Comparison of ENCODE assay signal across 8 cellular contexts in the genomic region with DNA sequence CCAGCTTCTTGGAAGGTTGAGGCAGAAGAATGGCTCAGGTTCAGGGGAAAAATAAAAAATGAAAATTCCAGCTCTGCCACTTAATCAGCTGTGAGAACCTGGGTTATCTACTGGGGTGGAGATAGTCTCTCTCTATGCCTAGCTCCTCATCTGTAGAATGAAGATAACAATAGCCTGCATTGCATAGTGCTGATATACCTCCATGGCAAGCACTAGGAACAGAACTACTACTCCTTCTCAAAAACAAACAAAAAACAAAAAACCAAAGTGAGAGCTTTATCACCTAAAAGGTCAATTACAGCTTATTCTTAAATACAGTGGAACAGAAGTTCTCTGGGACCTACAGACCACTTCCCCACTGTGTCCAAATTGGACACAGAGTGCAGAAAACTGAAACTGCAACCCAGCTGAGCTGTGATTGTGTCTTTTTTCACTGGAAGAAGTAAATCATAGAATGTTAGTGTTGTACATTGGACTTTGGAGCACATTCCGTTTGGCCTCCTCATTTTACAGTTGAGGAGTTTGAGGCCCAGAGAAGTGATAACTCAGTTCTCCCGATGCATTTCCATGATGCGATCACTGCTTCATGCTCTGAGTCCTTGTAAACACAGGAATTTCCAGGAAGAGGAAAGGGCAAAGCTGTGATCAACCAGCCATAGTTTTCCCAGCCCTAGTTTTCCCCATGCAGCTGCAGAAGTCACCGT. TPM values are rescaled to one million over a fixed set of nuclear protein-coding genes. Genes with fewer than 3 reads are reported as not detected.
DNase-seq lines count a peak whose midpoint lies in the region; ATAC-seq and TF ChIP-seq lines count a peak whose summit lies in the region.

No MANE protein-coding gene starts in this region.

- peak overlapping the region in 8 of 59 donors; percentile 11 to 49 (median 18) for H3K27ac ChIP-seq in dorsolateral prefrontal cortex

- TF ChIP-seq CTCF in dorsolateral prefrontal cortex (IDR thresholded peaks at IDR 0.05 in 54 of 56, conservative IDR thresholded peaks at IDR 0.05 in 2 of 56; ENCODE audit: low read depth in 1 of 56, partially characterized antibody in 56 of 56) = no peak

- no peaks in the 10 kb centered on the region; the same call in 1 of the 2 replicates for H3K36me3 ChIP-seq in H7 (replicated peaks; ENCODE audit: control insufficient read depth, insufficient read depth, low read length)

- H3K4me3 ChIP-seq in dorsolateral prefrontal cortex (peak overlapping the region in 51 of 59 donors; percentile 1 to 58 (median 36)), H7 (ENCODE audit: insufficient read depth, low read depth, low read length) (no peak overlapping the region)

- ATAC-seq in GM19035 (IDR thresholded peaks at IDR 0.05; ENCODE audit: unreplicated experiment) = peak; percentile 35
- ATAC-seq in HG03432 (IDR thresholded peaks at IDR 0.05; ENCODE audit: unreplicated experiment) = peak; percentile 31
- ATAC-seq in GM19328 (IDR thresholded peaks at IDR 0.05; ENCODE audit: unreplicated experiment) = no peak

- intact Hi-C loops in dorsolateral prefrontal cortex (cut with DNase I) = loop anchor here (5.0 to 10.0 kb wide), 4 partner anchors 685 to 775 kb away; no protein-coding TSS in a partner anchor

- H3K27me3 ChIP-seq in dorsolateral prefrontal cortex = no peaks in the 10 kb centered on the region
- H3K27me3 ChIP-seq in H7 (ENCODE audit: control insufficient read depth, insufficient read depth, low read length) = no peaks in the 10 kb centered on the region

- DNase-seq in dorsolateral prefrontal cortex (no peak), pons (ENCODE audit: low spot score) (peak; percentile 7), NCI-H82 treated with DMSO at 0.1 percent for 48 hours (lab: John Stamatoyannopoulos, UW; ENCODE audit: unreplicated experiment) (no peak), H7 (no peak), middle frontal gyrus (ENCODE audit: extremely low spot score, low spot score) (no peak)

RNA-seq across cellular contexts. Expression of a gene that starts 23.3 kb away (rescaled TPM):
- total RNA-seq in dorsolateral prefrontal cortex = 1 to 10 TPM in 12 of 120 experiments, under 1 TPM in 37, not detected in 71; 0.28 to 2.8 (median 0.73) TPM
- 2.6 and 5.7 TPM in 2 replicates for total RNA-seq in H7 (2014; rRNA removed; shearing (Covaris generic))
